9 cellular contexts compared by ENCODE assay signal in genomic region chr9:122228191-122228905, GRCh38. TPM values are rescaled to one million over a fixed set of nuclear protein-coding genes. Genes with fewer than 3 reads are reported as not detected.
DNase-seq lines count a peak whose midpoint lies in the region; ATAC-seq, FAIRE-seq and TF ChIP-seq lines count a peak whose summit lies in the region.
"Had no signal": no experiment of that assay in that cellular context is flagged by ENCODE, and none has a peak within 500 bp of the region (broad histone marks: within the 10 kb centered on the region; RNA-seq: fewer than 3 reads in every experiment).

No MANE protein-coding gene starts in this region.

- in situ Hi-C loops in GM12878 (cut with MboI), result no loop called here

- no peaks in the 10 kb centered on the region for H3K4me1 ChIP-seq in GM12878 (ENCODE audit: control insufficient read depth, insufficient read depth, low read length)
- peaks cover 0 to 10% of the 10 kb centered on the region in 2 donors for H3K4me1 ChIP-seq in lung (ENCODE audit: control insufficient read depth in 2 of 2, insufficient read depth in 2 of 2, low read length in 2 of 2)
- H3K4me1 ChIP-seq in upper lobe of left lung, result peaks cover 22 to 43% (median 27%) of the 10 kb centered on the region in 4 donors

- H3K4me3 ChIP-seq in GM12878 (no peak overlapping the region), lung (peak overlapping the region; percentile 52), upper lobe of left lung (peak overlapping the region; percentile 37 to 52 (median 44))

- no TSS peak for BruUV-seq in GM12878 (replicated peaks; lab: Mats Ljungman, UMichigan)

- H3K4me2 ChIP-seq in GM12878 (ENCODE audit: control insufficient read depth, insufficient read depth), result peak overlapping the region; percentile 48; the same call in 1 of the 2 replicates

- no peak for DNase-seq in activated naive CD4-positive, alpha-beta T cell treated with Interleukin-2 at 50 U/mL for 16 hours
- DNase-seq in GM12878 (ENCODE audit: low read depth, low spot score), result no peak
- DNase-seq in lung (ENCODE audit: low spot score), result no peak
- DNase-seq in upper lobe of left lung, result peak in 1 of 2 donors; percentile 85
- no peak for DNase-seq in activated CD8-positive, alpha-beta memory T cell treated with anti-CD3 and anti-CD28 coated beads for 24 hours
- no peak for DNase-seq in NCI-H1436 treated with DMSO at 0.1 percent for 48 hours (lab: John Stamatoyannopoulos, UW)

- RAD21 ChIA-PET in GM12878 (lab: Charles Lee; ENCODE audit: unreplicated experiment), result no interaction called here

- no peaks in the 10 kb centered on the region; the same call in 1 of the 2 replicates for H4K20me1 ChIP-seq in GM12878 (ENCODE audit: control insufficient read depth, insufficient read depth)

- peaks cover 22% of the 10 kb centered on the region for H3K27me3 Mint-ChIP-seq in activated naive CD4-positive, alpha-beta T cell treated with anti-CD3 and anti-CD28 coated beads, Interleukin-2, amount 50 U/mL, for 24 hours

- SMC1A ChIA-PET in GM12878 (lab: Charles Lee; ENCODE audit: uncharacterized antibody, unreplicated experiment), result no interaction called here

- TF ChIP-seq EP300 in GM12878 (IDR thresholded peaks at IDR 0.05; ENCODE audit: borderline replicate concordance in 1 of 2, control insufficient read depth in 1 of 2, low read depth in 2 of 2, low read length in 2 of 2), result no peak
- TF ChIP-seq EP300 in upper lobe of left lung (IDR thresholded peaks at IDR 0.05), result no peak

- peak overlapping the region; percentile 19 for H3K4me3 Mint-ChIP-seq in activated naive CD4-positive, alpha-beta T cell treated with anti-CD3 and anti-CD28 coated beads, Interleukin-2, amount 50 U/mL, for 24 hours

- no peaks in the 10 kb centered on the region for H3K36me3 Mint-ChIP-seq in activated naive CD4-positive, alpha-beta T cell treated with anti-CD3 and anti-CD28 coated beads, Interleukin-2, amount 50 U/mL, for 24 hours

- H3K36me3 ChIP-seq in GM12878 (ENCODE audit: control insufficient read depth in 2 of 2, insufficient read depth in 2 of 2, low read length in 1 of 2) (no peaks in the 10 kb centered on the region), lung (ENCODE audit: control insufficient read depth in 2 of 2, insufficient read depth in 2 of 2, low read length in 2 of 2) (no peaks in the 10 kb centered on the region), upper lobe of left lung (no peaks in the 10 kb centered on the region)

- no peak for ATAC-seq in GM12878
- ATAC-seq in lung (ENCODE audit: insufficient read depth, low FRiP score), result no peak
- ATAC-seq in upper lobe of left lung (ENCODE audit: low FRiP score in 2 of 2), result no peak
- ATAC-seq in GM19397 (IDR thresholded peaks at IDR 0.05; ENCODE audit: unreplicated experiment), result no peak

- intact Hi-C loops in GM12878 (cut with micrococcal nuclease; ENCODE audit: unreplicated experiment), result no loop called here

- CTCF ChIA-PET in GM12878 (lab: Yijun Ruan, JAX), result no interaction called here

- no peak overlapping the region for H2AFZ ChIP-seq in GM12878 (ENCODE audit: control insufficient read depth, low read depth, low read length)

- H3K9me3 ChIP-seq in GM12878 (replicated peaks; ENCODE audit: control insufficient read depth, insufficient read depth, low read length) (no peaks in the 10 kb centered on the region), lung (ENCODE audit: control insufficient read depth in 2 of 2, insufficient read depth in 1 of 2, low read length in 1 of 2) (peaks cover 0 to 5% of the 10 kb centered on the region in 2 donors), upper lobe of left lung (no peaks in the 10 kb centered on the region)

- WGBS in GM12878 (ENCODE audit: insufficient coverage, insufficient replicate concordance, low lambda C conversion rate, missing lambda C conversion rate), result 6% methylated on average over 60 of the region's 83 CpGs
- 1 to 2% methylated on average over 69 to 83 of the region's 83 CpGs for WGBS in lung, 2 donors
- 1 to 2% methylated on average over 32 to 38 of the region's 83 CpGs for WGBS in upper lobe of left lung, 2 donors

- no peaks in the 10 kb centered on the region for H3K9me3 Mint-ChIP-seq in activated naive CD4-positive, alpha-beta T cell treated with anti-CD3 and anti-CD28 coated beads, Interleukin-2, amount 50 U/mL, for 24 hours

- H3K27ac Mint-ChIP-seq in activated naive CD4-positive, alpha-beta T cell treated with anti-CD3 and anti-CD28 coated beads, Interleukin-2, amount 50 U/mL, for 24 hours, result no peak overlapping the region

- H3K79me2 ChIP-seq in GM12878 (ENCODE audit: control insufficient read depth, insufficient read depth, low read length), result no peaks in the 10 kb centered on the region

- POLR2A ChIA-PET in GM12878 (lab: Charles Lee), result no interaction called here

- peaks cover 4% of the 10 kb centered on the region for H3K4me1 Mint-ChIP-seq in activated naive CD4-positive, alpha-beta T cell treated with anti-CD3 and anti-CD28 coated beads, Interleukin-2, amount 50 U/mL, for 24 hours

- no peak for TF ChIP-seq CTCF in GM12878 (IDR thresholded peaks at IDR 0.05 in 2 of 3, conservative IDR thresholded peaks at IDR 0.05 in 1 of 3; ENCODE audit: control insufficient read depth in 2 of 3, extremely low read depth in 1 of 3, insufficient read depth in 1 of 3, low read depth in 3 of 3, low read length in 3 of 3)
- no peak for TF ChIP-seq CTCF in lung (IDR thresholded peaks at IDR 0.05; ENCODE audit: control extremely low read depth, extremely low read depth)
- no peak for TF ChIP-seq CTCF in upper lobe of left lung (IDR thresholded peaks at IDR 0.05)

- no peak for TF ChIP-seq RAD21 in GM12878 (IDR thresholded peaks at IDR 0.05; ENCODE audit: insufficient read depth, low read depth, low read length)

- TF ChIP-seq POLR2A in GM12878 (IDR thresholded peaks at IDR 0.05; ENCODE audit: low read depth, low read length), result no peak
- no peak for TF ChIP-seq POLR2A in upper lobe of left lung (IDR thresholded peaks at IDR 0.05)

- H3K27me3 ChIP-seq in GM12878 (replicated peaks in 1 of 2; ENCODE audit: control insufficient read depth in 2 of 2, insufficient read depth in 2 of 2, low read length in 1 of 2) (peaks cover 8 to 27% of the 10 kb centered on the region in 2 experiments), lung (ENCODE audit: control insufficient read depth, insufficient read depth) (no peaks in the 10 kb centered on the region), upper lobe of left lung (peaks cover 0 to 50% (median 29%) of the 10 kb centered on the region in 4 donors)

- no peak overlapping the region for H3K9ac ChIP-seq in GM12878 (ENCODE audit: control insufficient read depth, insufficient read depth, low read length)

- H3K27ac ChIP-seq in GM12878 (ENCODE audit: control insufficient read depth, insufficient read depth) (no peak overlapping the region), lung (ENCODE audit: low read depth in 1 of 2, low read length in 1 of 2) (no peak overlapping the region), upper lobe of left lung (no peak overlapping the region)

- FAIRE-seq in GM12878 (lab: Jason Lieb, UNC), result no peak

RNA-seq across cellular contexts. Expression of gene LHX6, which starts 0.4 kb away (rescaled TPM):
- total RNA-seq in GM12878 (2013; cell fraction: nucleolus; rRNA removed), result not detected in 2 replicates
- total RNA-seq in GM12878 (2014; rRNA removed) (not detected in 2 replicates), GM12878 (2014; rRNA removed; fragmentation: Illumina TruSeq; extraction: Trizol) (not detected in 2 replicates), GM12878 (2021) (not detected in 2 replicates), lung (10 to 100 TPM in 1 of 2 donors, 1 to 10 TPM in 1; 3.2 to 11.3 TPM), upper lobe of left lung (10 to 100 TPM in 1 of 6 donors, 1 to 10 TPM in 5; 1.0 to 11.3 (median 2.9) TPM)
- polyA plus RNA-seq in GM12878 (2011; ENCODE audit: low read depth), result not detected
- polyA plus RNA-seq in GM12878 (2011; rRNA removed) (not detected in 2 replicates), GM12878 (2014; fragmentation: Illumina TruSeq; extraction: Trizol) (not detected in 2 replicates), GM12878 (2014; fragmentation: Nextera tagmentation; extraction: Ambion mirVana) (not detected), GM12878 (2014; rRNA removed) (not detected in 2 replicates), GM12878 (2016; fragmentation: Nextera tagmentation; extraction: Ambion mirVana) (not detected), lung (1 to 10 TPM; 3.7 to 5.0 TPM)
- polyA plus RNA-seq in GM12878 (2011; cell fraction: cytosol; rRNA removed), result not detected in 2 replicates
- polyA plus RNA-seq in GM12878 (2011; cell fraction: nucleus; rRNA removed), result not detected in 2 replicates
- polyA plus RNA-seq in GM12878 (2012), result 0.03 TPM in 1 of 2 replicates, not detected in the other
- polyA minus RNA-seq in GM12878 (2011; rRNA and poly(A)+ RNA removed), result not detected in 2 replicates
- polyA minus RNA-seq in GM12878 (2011; cell fraction: cytosol; rRNA and poly(A)+ RNA removed), result not detected in 2 replicates
- not detected in 2 replicates for polyA minus RNA-seq in GM12878 (2011; cell fraction: nucleus; rRNA and poly(A)+ RNA removed)
- total RNA-seq: LHCN-M2 had no signal

RNA-seq across cellular contexts. Expression of gene RBM18, which starts 36.3 kb away (rescaled TPM):
- 9.0 and 9.4 TPM in 2 replicates for total RNA-seq in GM12878 (2013; cell fraction: nucleolus; rRNA removed)
- total RNA-seq in GM12878 (2014; rRNA removed) (6.4 and 7.9 TPM in 2 replicates), GM12878 (2014; rRNA removed; fragmentation: Illumina TruSeq; extraction: Trizol) (10.3 and 10.5 TPM in 2 replicates), GM12878 (2021) (18.2 and 18.6 TPM in 2 replicates), lung (10 to 100 TPM; 15.4 to 20.5 TPM), upper lobe of left lung (10 to 100 TPM in 3 of 6 donors, 1 to 10 TPM in 3; 3.0 to 19.9 (median 11.8) TPM)
- polyA plus RNA-seq in GM12878 (2011; ENCODE audit: low read depth), result 7.0 TPM
- polyA plus RNA-seq in GM12878 (2011; rRNA removed) (36.9 and 59.3 TPM in 2 replicates), GM12878 (2014; fragmentation: Illumina TruSeq; extraction: Trizol) (23.8 and 25.6 TPM in 2 replicates), GM12878 (2014; fragmentation: Nextera tagmentation; extraction: Ambion mirVana) (10 to 100 TPM; 41.0 to 42.2 TPM), GM12878 (2014; rRNA removed) (10.9 and 11.5 TPM in 2 replicates), GM12878 (2016; fragmentation: Nextera tagmentation; extraction: Ambion mirVana) (10 to 100 TPM; 42.9 to 46.8 TPM), lung (1 to 10 TPM; 5.5 to 9.4 TPM)
- 12.3 and 13.0 TPM in 2 replicates for polyA plus RNA-seq in GM12878 (2011; cell fraction: cytosol; rRNA removed)
- polyA plus RNA-seq in GM12878 (2011; cell fraction: nucleus; rRNA removed), result 8.6 and 10.2 TPM in 2 replicates
- 11.2 and 12.8 TPM in 2 replicates for polyA plus RNA-seq in GM12878 (2012)
- 11.8 and 20.6 TPM in 2 replicates for polyA minus RNA-seq in GM12878 (2011; rRNA and poly(A)+ RNA removed)
- 4.9 and 7.2 TPM in 2 replicates for polyA minus RNA-seq in GM12878 (2011; cell fraction: cytosol; rRNA and poly(A)+ RNA removed)
- 2.8 and 4.5 TPM in 2 replicates for polyA minus RNA-seq in GM12878 (2011; cell fraction: nucleus; rRNA and poly(A)+ RNA removed)

RNA-seq across cellular contexts. Expression of gene MRRF, which starts 36.3 kb away (rescaled TPM):
- 111 and 125 TPM in 2 replicates for total RNA-seq in GM12878 (2013; cell fraction: nucleolus; rRNA removed)
- total RNA-seq in GM12878 (2014; rRNA removed) (74.9 and 75.1 TPM in 2 replicates), GM12878 (2014; rRNA removed; fragmentation: Illumina TruSeq; extraction: Trizol) (75.4 and 80.5 TPM in 2 replicates), GM12878 (2021) (55.7 and 64.8 TPM in 2 replicates), lung (10 to 100 TPM; 31.9 to 43.9 TPM), upper lobe of left lung (10 to 100 TPM; 21.4 to 54.5 (median 29.7) TPM)
- 39.7 TPM for polyA plus RNA-seq in GM12878 (2011; ENCODE audit: low read depth)
- polyA plus RNA-seq in GM12878 (2011; rRNA removed) (111 and 123 TPM in 2 replicates), GM12878 (2014; fragmentation: Illumina TruSeq; extraction: Trizol) (112 and 152 TPM in 2 replicates), GM12878 (2014; fragmentation: Nextera tagmentation; extraction: Ambion mirVana) (10 to 100 TPM; 75.2 to 95.3 TPM), GM12878 (2014; rRNA removed) (75.3 and 87.4 TPM in 2 replicates), GM12878 (2016; fragmentation: Nextera tagmentation; extraction: Ambion mirVana) (10 to 100 TPM; 72.5 to 77.5 TPM), lung (10 to 100 TPM; 22.3 to 30.4 TPM)
- 65.9 and 69.4 TPM in 2 replicates for polyA plus RNA-seq in GM12878 (2011; cell fraction: cytosol; rRNA removed)
- polyA plus RNA-seq in GM12878 (2011; cell fraction: nucleus; rRNA removed), result 122 and 181 TPM in 2 replicates
- 37.9 and 49.2 TPM in 2 replicates for polyA plus RNA-seq in GM12878 (2012)
- polyA minus RNA-seq in GM12878 (2011; rRNA and poly(A)+ RNA removed), result 62.7 and 70.5 TPM in 2 replicates
- 17.8 and 25.9 TPM in 2 replicates for polyA minus RNA-seq in GM12878 (2011; cell fraction: cytosol; rRNA and poly(A)+ RNA removed)
- 68.1 and 73.4 TPM in 2 replicates for polyA minus RNA-seq in GM12878 (2011; cell fraction: nucleus; rRNA and poly(A)+ RNA removed)
